22 cellular contexts compared by ENCODE assay signal in the genomic region with DNA sequence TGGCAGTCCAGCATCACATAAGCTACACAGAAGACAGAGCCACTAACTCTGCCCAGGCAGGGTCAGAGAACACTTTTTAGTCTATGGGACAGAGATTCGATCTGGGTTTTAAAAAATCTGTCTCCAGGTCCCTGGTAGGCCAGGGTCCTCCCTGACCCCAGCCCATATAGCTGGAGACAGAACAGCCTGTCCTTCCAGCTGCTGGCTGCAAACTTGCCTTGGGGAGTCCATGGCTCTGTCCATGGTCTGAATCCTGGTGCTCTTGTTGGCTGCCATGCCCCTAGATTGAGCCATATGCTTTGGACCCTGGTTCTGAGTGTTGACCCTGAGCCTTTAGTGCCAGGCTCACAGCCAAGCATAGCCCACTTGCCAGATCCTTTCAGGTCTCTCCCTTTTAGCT. TPM values are rescaled to one million over a fixed set of nuclear protein-coding genes. Genes with fewer than 3 reads are reported as not detected.
DNase-seq lines count a peak whose midpoint lies in the region; ATAC-seq, FAIRE-seq and TF ChIP-seq lines count a peak whose summit lies in the region.
"Had no signal": no experiment of that assay in that cellular context is flagged by ENCODE, and none has a peak within 500 bp of the region (broad histone marks: within the 10 kb centered on the region; RNA-seq: fewer than 3 reads in every experiment).

No MANE protein-coding gene starts in this region.

- intact Hi-C loops in GM12878 (cut with micrococcal nuclease; ENCODE audit: unreplicated experiment) (no loop called here), upper lobe of right lung (cut with DNase I) (no loop called here)

- no peak overlapping the region for H3K4me2 ChIP-seq in A549
- no peak overlapping the region for H3K4me2 ChIP-seq in GM12878 (ENCODE audit: control insufficient read depth, insufficient read depth)

- BruUV-seq in GM12878 (replicated peaks; lab: Mats Ljungman, UMichigan) = no TSS peak

- CTCF ChIA-PET in A549 (lab: Yijun Ruan, JAX) = interaction anchor here (1.8 kb wide), 1 partner anchor 57 kb away, joined by 3 read pairs; no protein-coding TSS in a partner anchor
- CTCF ChIA-PET in GM12878 (lab: Yijun Ruan, JAX) = interaction anchor here (1.1 kb wide), 1 partner anchor 251 kb away, joined by 4 read pairs; no protein-coding TSS in a partner anchor

- in situ Hi-C loops in GM12878 (cut with MboI) = no loop called here

- no peak overlapping the region for H3K4me3 ChIP-seq in A549
- no peak overlapping the region for H3K4me3 ChIP-seq in GM12878
- no peak overlapping the region for H3K4me3 ChIP-seq in upper lobe of right lung
- H3K4me3 ChIP-seq: Peyer's patch, SK-N-MC had no signal

- no peaks in the 10 kb centered on the region for H3K79me2 ChIP-seq in GM12878 (ENCODE audit: control insufficient read depth, insufficient read depth, low read length)

- WGBS in A549 (ENCODE audit: missing lambda C conversion rate) = 31% methylated on average over 1 of the region's 1 CpG
- 0% methylated on average over 1 of the region's 1 CpG for WGBS in GM12878 (ENCODE audit: insufficient coverage, insufficient replicate concordance, low lambda C conversion rate, missing lambda C conversion rate)

- no peak for TF ChIP-seq RAD21 in A549 (conservative IDR thresholded peaks at IDR 0.05 in 1 of 2, IDR thresholded peaks at IDR 0.05 in 1 of 2)
- no peak for TF ChIP-seq RAD21 in Ishikawa (IDR thresholded peaks at IDR 0.05; ENCODE audit: low read depth)
- TF ChIP-seq RAD21 in GM12878 (IDR thresholded peaks at IDR 0.05; ENCODE audit: insufficient read depth, low read depth, low read length) = no peak

- SMC1A ChIA-PET in GM12878 (lab: Charles Lee; ENCODE audit: uncharacterized antibody, unreplicated experiment) = no interaction called here

- RAD21 ChIA-PET in GM12878 (lab: Charles Lee; ENCODE audit: unreplicated experiment) = no interaction called here

- H3K9ac ChIP-seq in GM12878 (ENCODE audit: control insufficient read depth, insufficient read depth, low read length) = no peak overlapping the region

- no peaks in the 10 kb centered on the region for H4K20me1 ChIP-seq in GM12878 (ENCODE audit: control insufficient read depth, insufficient read depth)

- H3K27ac ChIP-seq in A549 = no peak overlapping the region
- no peak overlapping the region for H3K27ac ChIP-seq in GM12878 (ENCODE audit: control insufficient read depth, insufficient read depth)
- H3K27ac ChIP-seq in upper lobe of right lung = no peak overlapping the region
- H3K27ac ChIP-seq: C4-2B, Peyer's patch, SK-N-MC had no signal

- H3K9me3 ChIP-seq in A549 (peaks cover 11% of the 10 kb centered on the region; the same call in 2 of the 3 replicates), GM12878 (replicated peaks; ENCODE audit: control insufficient read depth, insufficient read depth, low read length) (peaks cover 1% of the 10 kb centered on the region; the same call in 1 of the 3 replicates), upper lobe of right lung (no peaks in the 10 kb centered on the region)

- H3K36me3 ChIP-seq in GM12878 (ENCODE audit: control insufficient read depth in 2 of 2, insufficient read depth in 2 of 2, low read length in 1 of 2) = no peaks in the 10 kb centered on the region
- H3K36me3 ChIP-seq in upper lobe of right lung = no peaks in the 10 kb centered on the region
- H3K36me3 ChIP-seq: Peyer's patch had no signal

- TF ChIP-seq POLR2A in A549 (IDR thresholded peaks at IDR 0.05; ENCODE audit: low read length) (no peak), GM12878 (IDR thresholded peaks at IDR 0.05; ENCODE audit: low read depth, low read length) (no peak)

- no peaks in the 10 kb centered on the region; a peak in 1 of 4 replicates for H3K27me3 ChIP-seq in GM12878 (replicated peaks in 1 of 2; ENCODE audit: control insufficient read depth in 2 of 2, insufficient read depth in 2 of 2, low read length in 1 of 2)
- no peaks in the 10 kb centered on the region for H3K27me3 ChIP-seq in upper lobe of right lung
- H3K27me3 ChIP-seq: Peyer's patch had no signal

- no peak for FAIRE-seq in A549 (lab: Jason Lieb, UNC)
- no peak for FAIRE-seq in GM12878 (lab: Jason Lieb, UNC)
- FAIRE-seq: A204.1, GM12892 had no signal

- DNase-seq in A549 (ENCODE audit: low read depth in 1 of 2, low spot score in 1 of 2) (no peak), GM12878 (ENCODE audit: low read depth, low spot score) (no peak), iPS-NIHi11 (ENCODE audit: low spot score) (peak; percentile 39), OCI-M1 (lab: John Stamatoyannopoulos, UW) (no peak), C1 segment of cervical spinal cord (lab: John Stamatoyannopoulos, UW) (no peak), NCI-H446 (lab: John Stamatoyannopoulos, UW) (no peak), upper lobe of right lung (no peak)
- DNase-seq: DMS 273 treated with DMSO at 0.1 percent for 48 hours, GF-D8, GOT3, HFFc6, Karpas-422, NCI-H1417 treated with DMSO at 0.1 percent for 48 hours, NCI-H1930, NCI-H510A, Peyer's patch had no signal

- no peak overlapping the region for H2AFZ ChIP-seq in GM12878 (ENCODE audit: control insufficient read depth, low read depth, low read length)

- TF ChIP-seq EP300 in A549 (IDR thresholded peaks at IDR 0.05) (no peak), Ishikawa (IDR thresholded peaks at IDR 0.05; ENCODE audit: borderline replicate concordance) (no peak), GM12878 (IDR thresholded peaks at IDR 0.05; ENCODE audit: borderline replicate concordance in 1 of 2, control insufficient read depth in 1 of 2, low read depth in 2 of 2, low read length in 2 of 2) (no peak)

- TF ChIP-seq CTCF in A549 (IDR thresholded peaks at IDR 0.05) = no peak
- no peak for TF ChIP-seq CTCF in GM12878 (IDR thresholded peaks at IDR 0.05 in 2 of 3, conservative IDR thresholded peaks at IDR 0.05 in 1 of 3; ENCODE audit: control insufficient read depth in 2 of 3, extremely low read depth in 1 of 3, insufficient read depth in 1 of 3, low read depth in 3 of 3, low read length in 3 of 3)
- no peak for TF ChIP-seq CTCF in upper lobe of right lung (IDR thresholded peaks at IDR 0.05)

- H3K4me1 ChIP-seq in A549 (peaks cover 15% of the 10 kb centered on the region), GM12878 (ENCODE audit: control insufficient read depth, insufficient read depth, low read length) (no peaks in the 10 kb centered on the region), upper lobe of right lung (no peaks in the 10 kb centered on the region)
- H3K4me1 ChIP-seq: Peyer's patch had no signal

- POLR2A ChIA-PET in A549 (lab: Yijun Ruan, JAX) (interaction anchor here (4.2 kb wide), 1 partner anchor 13 kb away, joined by 68 read pairs; the partner anchor contains the start of gene LIPT2), GM12878 (lab: Charles Lee) (no interaction called here)

- ATAC-seq in A549 (no peak), GM12878 (no peak), upper lobe of right lung (no peak)
- ATAC-seq: Right ventricle myocardium inferior had no signal

TF ChIP-seq in GM12878, 131 proteins besides CTCF, POLR2A, EP300 and RAD21 (continues in another document):
- TF ChIP-seq SIX5 (IDR thresholded peaks at IDR 0.05; ENCODE audit: low read depth, low read length, severe bottlenecking) = no peak

RNA-seq across cellular contexts. Expression of gene LIPT2, which starts 13.3 kb away (rescaled TPM):
- polyA plus RNA-seq in A549 (2011; rRNA removed) (9.8 and 12.9 TPM in 2 replicates), A549 (2017; fragmentation: RNase III; extraction: RNeasy Plus Mini Kit Qiagen cat#74134 plus additional on column Dnase treatment) (3.8 to 4.9 TPM (median 4.8 TPM) in 3 replicates), GM12878 (2011; rRNA removed) (2.7 and 2.8 TPM in 2 replicates), GM12878 (2014; fragmentation: Illumina TruSeq; extraction: Trizol) (3.5 and 5.0 TPM in 2 replicates), GM12878 (2014; fragmentation: Nextera tagmentation; extraction: Ambion mirVana) (1 to 10 TPM in 1 of 2 experiments, under 1 TPM in 1; 0.69 to 2.1 TPM), GM12878 (2014; rRNA removed) (3.1 and 4.3 TPM in 2 replicates), GM12878 (2016; fragmentation: Nextera tagmentation; extraction: Ambion mirVana) (1 to 10 TPM; 5.4 to 6.8 TPM)
- polyA plus RNA-seq in A549 (2012; cell fraction: cytosol; rRNA removed) = 5.8 and 8.5 TPM in 2 replicates
- 2.9 and 6.7 TPM in 2 replicates for polyA plus RNA-seq in A549 (2012; cell fraction: nucleus; rRNA removed)
- polyA minus RNA-seq in A549 (2011; rRNA and poly(A)+ RNA removed) = 7.9 and 10.2 TPM in 2 replicates
- total RNA-seq in GM12878 (2013; cell fraction: nucleolus; rRNA removed) = 2.5 and 2.8 TPM in 2 replicates
- total RNA-seq in GM12878 (2014; rRNA removed) (4.0 and 7.5 TPM in 2 replicates), GM12878 (2014; rRNA removed; fragmentation: Illumina TruSeq; extraction: Trizol) (3.8 and 4.2 TPM in 2 replicates), GM12878 (2021) (3.7 and 5.7 TPM in 2 replicates), upper lobe of right lung (2.1 TPM)
- polyA plus RNA-seq in GM12878 (2011; ENCODE audit: low read depth) = 1.8 TPM
- polyA plus RNA-seq in GM12878 (2011; cell fraction: cytosol; rRNA removed) = 2.2 and 7.6 TPM in 2 replicates
- 1.8 and 2.2 TPM in 2 replicates for polyA plus RNA-seq in GM12878 (2011; cell fraction: nucleus; rRNA removed)
- polyA plus RNA-seq in GM12878 (2012) = 2.2 and 3.1 TPM in 2 replicates
- 1.6 and 2.3 TPM in 2 replicates for polyA minus RNA-seq in GM12878 (2011; rRNA and poly(A)+ RNA removed)
- polyA minus RNA-seq in GM12878 (2011; cell fraction: cytosol; rRNA and poly(A)+ RNA removed) = 4.0 TPM in 1 of 2 replicates, not detected in the other
- polyA minus RNA-seq in GM12878 (2011; cell fraction: nucleus; rRNA and poly(A)+ RNA removed) = 2.4 and 2.8 TPM in 2 replicates

RNA-seq across cellular contexts. Expression of gene KCNE3, which starts 39.5 kb away (rescaled TPM):
- polyA plus RNA-seq in A549 (2011; rRNA removed) (0.56 and 0.70 TPM in 2 replicates), A549 (2017; fragmentation: RNase III; extraction: RNeasy Plus Mini Kit Qiagen cat#74134 plus additional on column Dnase treatment) (0.20 to 0.34 TPM (median 0.23 TPM) in 3 replicates), GM12878 (2011; rRNA removed) (not detected in 2 replicates), GM12878 (2014; fragmentation: Illumina TruSeq; extraction: Trizol) (not detected in 2 replicates), GM12878 (2014; fragmentation: Nextera tagmentation; extraction: Ambion mirVana) (not detected), GM12878 (2014; rRNA removed) (not detected in 2 replicates), GM12878 (2016; fragmentation: Nextera tagmentation; extraction: Ambion mirVana) (not detected)
- polyA plus RNA-seq in A549 (2012; cell fraction: cytosol; rRNA removed) = 0.03 and 0.05 TPM in 2 replicates
- not detected in 2 replicates for polyA plus RNA-seq in A549 (2012; cell fraction: nucleus; rRNA removed)
- polyA minus RNA-seq in A549 (2011; rRNA and poly(A)+ RNA removed) = 0.41 and 0.78 TPM in 2 replicates
- total RNA-seq in GM12878 (2013; cell fraction: nucleolus; rRNA removed) = not detected in 2 replicates
- total RNA-seq in GM12878 (2014; rRNA removed) (not detected in 2 replicates), GM12878 (2014; rRNA removed; fragmentation: Illumina TruSeq; extraction: Trizol) (not detected in 2 replicates), GM12878 (2021) (0.08 TPM in 1 of 2 replicates, not detected in the other), upper lobe of right lung (20.9 TPM)
- polyA plus RNA-seq in GM12878 (2011; ENCODE audit: low read depth) = not detected
- not detected in 2 replicates for polyA plus RNA-seq in GM12878 (2011; cell fraction: cytosol; rRNA removed)
- not detected in 2 replicates for polyA plus RNA-seq in GM12878 (2011; cell fraction: nucleus; rRNA removed)
- polyA plus RNA-seq in GM12878 (2012) = not detected in 2 replicates
- not detected in 2 replicates for polyA minus RNA-seq in GM12878 (2011; rRNA and poly(A)+ RNA removed)
- not detected in 2 replicates for polyA minus RNA-seq in GM12878 (2011; cell fraction: cytosol; rRNA and poly(A)+ RNA removed)
- polyA minus RNA-seq in GM12878 (2011; cell fraction: nucleus; rRNA and poly(A)+ RNA removed) = not detected in 2 replicates

Comparison
In these comparisons a context has a peak if more than half of its experiments do, and no peak if none do; other contexts are left out.
1. RNA of gene KCNE3, which starts 39.5 kb away (total RNA-seq): 20.9 TPM in upper lobe of right lung (single experiment); 0.08 TPM in GM12878; every median in the first group is over 10 times any median in the second.
2. Of the 24 proteins assayed by ChIP-seq in both GM12878 and A549: peak only in GM12878: none; only in A549: none; in both: REST; in neither: 23.